11 cellular contexts compared by ENCODE assay signal in genomic region chr12:24950231-24950834, GRCh38. TPM values are rescaled to one million over a fixed set of nuclear protein-coding genes. Genes with fewer than 3 reads are reported as not detected.
DNase-seq lines count a peak whose midpoint lies in the region; ATAC-seq, FAIRE-seq and TF ChIP-seq lines count a peak whose summit lies in the region.
"Had no signal": no experiment of that assay in that cellular context is flagged by ENCODE, and none has a peak within 500 bp of the region (broad histone marks: within the 10 kb centered on the region; RNA-seq: fewer than 3 reads in every experiment).

No MANE protein-coding gene starts in this region.

- TF ChIP-seq CTCF in GM12864 (IDR thresholded peaks at IDR 0.05; ENCODE audit: low read depth, low read length, missing control alignments), result no peak
- no peak for TF ChIP-seq CTCF in GM20000 (IDR thresholded peaks at IDR 0.05; ENCODE audit: extremely low read depth, missing control alignments)
- no peak for TF ChIP-seq CTCF in astrocyte (IDR thresholded peaks at IDR 0.05; ENCODE audit: insufficient read depth, low read depth, low read length)
- TF ChIP-seq CTCF in dorsolateral prefrontal cortex (IDR thresholded peaks at IDR 0.05 in 54 of 56, conservative IDR thresholded peaks at IDR 0.05 in 2 of 56; ENCODE audit: low read depth in 1 of 56, partially characterized antibody in 56 of 56), result no peak
- no peak for TF ChIP-seq CTCF in upper lobe of left lung (IDR thresholded peaks at IDR 0.05)

- peak; percentile 70 for DNase-seq in GM12864 (ENCODE audit: low read depth)
- peak; percentile 57 for DNase-seq in GM20000 (ENCODE audit: low spot score)
- no peak for DNase-seq in astrocyte (ENCODE audit: low read depth)
- no peak for DNase-seq in T1000 (lab: John Stamatoyannopoulos, UW)
- DNase-seq in SHP77 treated with DMSO at 0.1 percent for 48 hours (lab: John Stamatoyannopoulos, UW), result no peak
- DNase-seq in dorsolateral prefrontal cortex, result no peak
- no peak for DNase-seq in upper lobe of left lung
- DNase-seq: CD4-positive, CD25-positive, alpha-beta regulatory T cell; HCEC 1CT; right cardiac atrium had no signal

- no peaks in the 10 kb centered on the region for H3K27me3 ChIP-seq in astrocyte (ENCODE audit: insufficient read depth, low read length)
- H3K27me3 ChIP-seq in dorsolateral prefrontal cortex, result peaks cover 0 to 25% (median 3%) of the 10 kb centered on the region in 45 donors
- no peaks in the 10 kb centered on the region for H3K27me3 ChIP-seq in upper lobe of left lung

- no peaks in the 10 kb centered on the region for H3K9me3 ChIP-seq in astrocyte (ENCODE audit: insufficient read depth, low read depth, low read length)
- no peaks in the 10 kb centered on the region for H3K9me3 ChIP-seq in upper lobe of left lung

- FAIRE-seq in astrocyte (lab: Jason Lieb, UNC), result no peak

- H2AFZ ChIP-seq in astrocyte (ENCODE audit: low read depth, low read length), result no peak overlapping the region

- peaks cover 40% of the 10 kb centered on the region for H3K79me2 ChIP-seq in astrocyte (ENCODE audit: insufficient read depth, low read length)

- no peaks in the 10 kb centered on the region for H3K27me3 Mint-ChIP-seq in astrocyte (ENCODE audit: low read depth, unreplicated experiment)

- H3K4me3 Mint-ChIP-seq in astrocyte (ENCODE audit: unreplicated experiment), result peak overlapping the region; percentile 64

- H3K4me3 ChIP-seq in GM12864 (ENCODE audit: low read depth, low read length), result no peak overlapping the region; the same call in 1 of the 2 replicates
- H3K4me3 ChIP-seq in astrocyte (ENCODE audit: insufficient read depth, low read depth, low read length), result no peak overlapping the region
- H3K4me3 ChIP-seq in dorsolateral prefrontal cortex, result no peak overlapping the region
- no peak overlapping the region for H3K4me3 ChIP-seq in upper lobe of left lung

- H4K20me1 ChIP-seq in astrocyte (ENCODE audit: insufficient read depth, low read length), result peaks cover 7% of the 10 kb centered on the region

- no peak overlapping the region for H3K4me2 ChIP-seq in astrocyte (ENCODE audit: low read length)

- TF ChIP-seq POLR2A in upper lobe of left lung (IDR thresholded peaks at IDR 0.05), result no peak

- intact Hi-C loops in dorsolateral prefrontal cortex (cut with DNase I), result loop anchor here in 1 of 2 donors (10.0 kb wide), 1 partner anchor 96 kb away; no protein-coding TSS in a partner anchor

- ATAC-seq in HG03354 (IDR thresholded peaks at IDR 0.05; ENCODE audit: poor library complexity, severe bottlenecking, unreplicated experiment), result peak; percentile 44
- no peak for ATAC-seq in upper lobe of left lung (ENCODE audit: low FRiP score in 2 of 2)
- ATAC-seq: right cardiac atrium had no signal

- no peak for TF ChIP-seq EP300 in upper lobe of left lung (IDR thresholded peaks at IDR 0.05)

- H3K4me1 Mint-ChIP-seq in astrocyte (ENCODE audit: low read depth, unreplicated experiment), result peaks cover 15% of the 10 kb centered on the region

- H3K27ac ChIP-seq in astrocyte (ENCODE audit: low read depth, low read length) (no peak overlapping the region), dorsolateral prefrontal cortex (no peak overlapping the region), upper lobe of left lung (no peak overlapping the region)

- peaks cover under 1% of the 10 kb centered on the region for H3K36me3 ChIP-seq in astrocyte (ENCODE audit: insufficient read depth, low read length)
- H3K36me3 ChIP-seq in upper lobe of left lung, result no peaks in the 10 kb centered on the region

- H3K9ac ChIP-seq in astrocyte (ENCODE audit: low read length), result no peak overlapping the region

- H3K4me1 ChIP-seq in astrocyte (ENCODE audit: insufficient read depth, low read length), result peaks cover 19% of the 10 kb centered on the region
- peaks cover 0 to 15% (median 4%) of the 10 kb centered on the region in 4 donors for H3K4me1 ChIP-seq in upper lobe of left lung

- no peaks in the 10 kb centered on the region for H3K9me3 Mint-ChIP-seq in astrocyte (ENCODE audit: unreplicated experiment)

- H3K27ac Mint-ChIP-seq in astrocyte (ENCODE audit: unreplicated experiment), result peak overlapping the region; percentile 7
- H3K27ac Mint-ChIP-seq: CD4-positive, CD25-positive, alpha-beta regulatory T cell had no signal

- peaks cover 4% of the 10 kb centered on the region for H3K36me3 Mint-ChIP-seq in astrocyte (ENCODE audit: low read depth, unreplicated experiment)
- H3K36me3 Mint-ChIP-seq: CD4-positive, CD25-positive, alpha-beta regulatory T cell had no signal

- 80 to 81% methylated on average over 3 of the region's 3 CpGs for WGBS in upper lobe of left lung, 2 donors

RNA-seq across cellular contexts. Expression of gene BCAT1, which starts 1.4 kb away (rescaled TPM):
- total RNA-seq in astrocyte, result 459 and 476 TPM in 2 replicates
- total RNA-seq in dorsolateral prefrontal cortex, result 10 to 100 TPM; 11.5 to 48.1 (median 32.6) TPM
- 100 to 1,000 TPM in 1 of 6 donors, 10 to 100 TPM in 5; 52.7 to 145 (median 72.7) TPM for total RNA-seq in upper lobe of left lung

Comparison
In these comparisons a context has a peak if more than half of its experiments do, and no peak if none do; other contexts are left out.
1. DNase-seq: peak in GM12864 (single experiment) and GM20000 (single experiment); none in astrocyte (single experiment), T1000 (single experiment), SHP77 treated with DMSO at 0.1 percent for 48 hours (single experiment), dorsolateral prefrontal cortex (0 of 10) and upper lobe of left lung (0 of 2).